ENCODE assay signal across 18 cellular contexts in the genomic region with DNA sequence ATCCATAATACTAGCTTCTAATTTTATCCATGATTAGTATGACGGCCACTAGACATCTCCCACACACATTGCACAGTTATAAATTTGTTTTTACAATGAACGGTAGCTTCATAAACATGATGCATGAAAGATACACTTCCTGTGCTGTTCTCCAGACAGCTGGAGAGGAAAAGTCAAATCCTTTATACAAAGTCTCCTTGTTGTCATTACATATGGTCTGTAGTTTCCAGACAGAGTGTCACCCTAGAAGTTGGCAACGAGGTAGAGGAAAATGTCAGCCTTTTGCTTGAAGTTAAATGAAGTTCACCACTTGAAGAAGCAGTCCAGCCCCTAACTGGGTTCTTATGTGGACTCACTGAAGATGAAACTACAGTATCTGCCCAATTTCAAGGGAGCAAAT.
"Had no signal": no experiment of that assay in that cellular context is flagged by ENCODE, and none has a peak within 500 bp of the region (broad histone marks: within the 10 kb centered on the region; RNA-seq: fewer than 3 reads in every experiment).

No MANE protein-coding gene starts in this region.

- DNase-seq: cortex of kidney; dorsolateral prefrontal cortex; effector CD8-positive, alpha-beta T cell; foreskin fibroblast; heart left ventricle; hippocampal formation; left colon; mucosa of descending colon; naive thymus-derived CD8-positive, alpha-beta T cell; posterior cingulate gyrus; stimulated activated CD4-positive, alpha-beta T cell treated with anti-CD3 and anti-CD28 coated beads, Interleukin-2, amount 100 ng/mL, for 24 hours; stimulated activated CD4-positive, alpha-beta T cell treated with anti-CD3 and anti-CD28 coated beads, Interleukin-4, amount 100 ng/mL, for 4 hours; stimulated activated naive B cell treated with anti-CD40 and anti-IgM and Interleukin-4, amounts not matched to agents 10 μg/mL and 1 μg/mL and 100 μg/mL, for 72 hours; stimulated activated naive CD8-positive, alpha-beta T cell treated with anti-CD3 and anti-CD28 coated beads, Interleukin-15, amount 100 ng/mL, for 72 hours; transverse colon had no signal

- H3K27ac ChIP-seq: dorsolateral prefrontal cortex, heart left ventricle, thoracic aorta, transverse colon had no signal

- H3K4me3 Mint-ChIP-seq: naive thymus-derived CD8-positive, alpha-beta T cell; stimulated activated naive B cell treated with anti-CD40 and anti-IgM and Interleukin-4, amounts not matched to agents 10 μg/mL and 1 μg/mL and 100 μg/mL, for 72 hours; stimulated activated naive CD8-positive, alpha-beta T cell treated with anti-CD3 and anti-CD28 coated beads, Interleukin-15, amount 100 ng/mL, for 72 hours had no signal

- H3K27me3 ChIP-seq: dorsolateral prefrontal cortex, heart left ventricle, transverse colon had no signal

- H3K9me3 Mint-ChIP-seq: naive thymus-derived CD8-positive, alpha-beta T cell; stimulated activated naive B cell treated with anti-CD40 and anti-IgM and Interleukin-4, amounts not matched to agents 10 μg/mL and 1 μg/mL and 100 μg/mL, for 72 hours; stimulated activated naive CD8-positive, alpha-beta T cell treated with anti-CD3 and anti-CD28 coated beads, Interleukin-15, amount 100 ng/mL, for 72 hours had no signal

- ATAC-seq: esophagus mucosa; heart left ventricle; left colon; mucosa of descending colon; naive thymus-derived CD8-positive, alpha-beta T cell; sciatic nerve; stimulated activated naive B cell treated with anti-CD40 and anti-IgM and Interleukin-4, amounts not matched to agents 10 μg/mL and 1 μg/mL and 100 μg/mL, for 72 hours; stimulated activated naive CD8-positive, alpha-beta T cell treated with anti-CD3 and anti-CD28 coated beads, Interleukin-15, amount 100 ng/mL, for 72 hours had no signal

- H3K36me3 ChIP-seq: heart left ventricle, thoracic aorta, transverse colon had no signal

- H3K27ac Mint-ChIP-seq: stimulated activated naive B cell treated with anti-CD40 and anti-IgM and Interleukin-4, amounts not matched to agents 10 μg/mL and 1 μg/mL and 100 μg/mL, for 72 hours had no signal

- H3K36me3 Mint-ChIP-seq: naive thymus-derived CD8-positive, alpha-beta T cell had no signal

- H3K4me3 ChIP-seq: dorsolateral prefrontal cortex, heart left ventricle, mucosa of descending colon, thoracic aorta, transverse colon had no signal

- H3K4me1 Mint-ChIP-seq: naive thymus-derived CD8-positive, alpha-beta T cell; stimulated activated naive B cell treated with anti-CD40 and anti-IgM and Interleukin-4, amounts not matched to agents 10 μg/mL and 1 μg/mL and 100 μg/mL, for 72 hours; stimulated activated naive CD8-positive, alpha-beta T cell treated with anti-CD3 and anti-CD28 coated beads, Interleukin-15, amount 100 ng/mL, for 72 hours had no signal
